In genomic region chr16:85902366-85903155, GRCh38 we compare ENCODE assay signal across 8 cellular contexts. TPM values are rescaled to one million over a fixed set of nuclear protein-coding genes. Genes with fewer than 3 reads are reported as not detected.
DNase-seq lines count a peak whose midpoint lies in the region; ATAC-seq and TF ChIP-seq lines count a peak whose summit lies in the region.

No MANE protein-coding gene starts in this region.

- peaks cover 28% of the 10 kb centered on the region for H3K36me3 ChIP-seq in GM06990 (ENCODE audit: control insufficient read depth, insufficient read depth, low read length)
- no peaks in the 10 kb centered on the region for H3K36me3 ChIP-seq in Loucy (ENCODE audit: insufficient read depth, low read length)
- H3K36me3 ChIP-seq in osteoblast (ENCODE audit: insufficient read depth, low read length), result no peaks in the 10 kb centered on the region

- peak overlapping the region; percentile 54 for H3K9ac ChIP-seq in Loucy (ENCODE audit: low read depth, low read length, poor library complexity, severe bottlenecking)

- H3K27me3 Mint-ChIP-seq in activated naive CD8-positive, alpha-beta T cell treated with anti-CD3 and anti-CD28 coated beads for 36 hours, result no peaks in the 10 kb centered on the region
- H3K27me3 Mint-ChIP-seq in stimulated activated naive B cell treated with anti-CD40 and anti-IgM and Interleukin-4, amounts not matched to agents 10 μg/mL and 1 μg/mL and 100 μg/mL, for 72 hours, result no peaks in the 10 kb centered on the region

- no peaks in the 10 kb centered on the region for H3F3A ChIP-seq in Loucy (ENCODE audit: low read depth)

- no peaks in the 10 kb centered on the region for H3K9me3 ChIP-seq in Loucy (ENCODE audit: insufficient read depth, low read depth, low read length)
- no peaks in the 10 kb centered on the region for H3K9me3 ChIP-seq in osteoblast (ENCODE audit: low read depth, low read length)

- H3K27ac Mint-ChIP-seq in activated naive CD8-positive, alpha-beta T cell treated with anti-CD3 and anti-CD28 coated beads for 36 hours, result peak overlapping the region; percentile 92
- peak overlapping the region; percentile 99 for H3K27ac Mint-ChIP-seq in stimulated activated naive B cell treated with anti-CD40 and anti-IgM and Interleukin-4, amounts not matched to agents 10 μg/mL and 1 μg/mL and 100 μg/mL, for 72 hours

- DNase-seq in GM06990 (ENCODE audit: extremely low read depth, insufficient read length) (peak; percentile 82), GF-D8 (lab: John Stamatoyannopoulos, UW) (no peak), osteoblast (ENCODE audit: insufficient read length, low spot score, missing footprints) (no peak)
- peak; percentile 89 for DNase-seq in activated naive CD8-positive, alpha-beta T cell treated with anti-CD3 and anti-CD28 coated beads for 36 hours
- peak; percentile 75 for DNase-seq in stimulated activated naive B cell treated with anti-CD40 and anti-IgM and Interleukin-4, amounts not matched to agents 10 μg/mL and 1 μg/mL and 100 μg/mL, for 72 hours

- H3K4me2 ChIP-seq in Loucy (ENCODE audit: low read depth, low read length, poor library complexity, severe bottlenecking) (peak overlapping the region; percentile 70), osteoblast (ENCODE audit: insufficient read depth, low read length) (no peak overlapping the region)

- H3K27me3 ChIP-seq in GM06990 (replicated peaks; ENCODE audit: control insufficient read depth, insufficient read depth, low read length), result no peaks in the 10 kb centered on the region
- H3K27me3 ChIP-seq in Loucy (ENCODE audit: insufficient read depth, low read length, poor library complexity, severe bottlenecking), result no peaks in the 10 kb centered on the region
- peaks cover 50% of the 10 kb centered on the region for H3K27me3 ChIP-seq in osteoblast (ENCODE audit: insufficient read depth, low read length)

- H3K9me3 Mint-ChIP-seq in activated naive CD8-positive, alpha-beta T cell treated with anti-CD3 and anti-CD28 coated beads for 36 hours, result no peaks in the 10 kb centered on the region
- no peaks in the 10 kb centered on the region for H3K9me3 Mint-ChIP-seq in stimulated activated naive B cell treated with anti-CD40 and anti-IgM and Interleukin-4, amounts not matched to agents 10 μg/mL and 1 μg/mL and 100 μg/mL, for 72 hours

- H4K20me1 ChIP-seq in Loucy (ENCODE audit: insufficient read depth, low read length, poor library complexity, severe bottlenecking) (no peaks in the 10 kb centered on the region), osteoblast (ENCODE audit: insufficient read depth, low read length) (no peaks in the 10 kb centered on the region)

- H3K9me2 ChIP-seq in Loucy (replicated peaks; ENCODE audit: low read depth, low read length), result no peaks in the 10 kb centered on the region

- peaks cover 80% of the 10 kb centered on the region for H3K36me3 Mint-ChIP-seq in activated naive CD8-positive, alpha-beta T cell treated with anti-CD3 and anti-CD28 coated beads for 36 hours
- peaks cover 80 to 82% of the 10 kb centered on the region in 2 donors for H3K36me3 Mint-ChIP-seq in stimulated activated naive B cell treated with anti-CD40 and anti-IgM and Interleukin-4, amounts not matched to agents 10 μg/mL and 1 μg/mL and 100 μg/mL, for 72 hours

- H2AFZ ChIP-seq in Loucy (ENCODE audit: low read length) (peak overlapping the region; percentile 62), osteoblast (ENCODE audit: low read length) (no peak overlapping the region)

- no peaks in the 10 kb centered on the region for H3K79me2 ChIP-seq in Loucy (ENCODE audit: insufficient read depth, low read length)
- no peaks in the 10 kb centered on the region for H3K79me2 ChIP-seq in osteoblast (ENCODE audit: insufficient read depth, low read length)

- TF ChIP-seq CTCF in GM06990 (IDR thresholded peaks at IDR 0.05; ENCODE audit: insufficient read depth, low read length, poor library complexity, severe bottlenecking) (no peak), Loucy (conservative IDR thresholded peaks at IDR 0.05; ENCODE audit: low read length) (no peak), osteoblast (IDR thresholded peaks at IDR 0.05; ENCODE audit: extremely low read depth, low read depth, low read length) (no peak)

- H3K27ac ChIP-seq in osteoblast (ENCODE audit: low read depth, low read length), result no peak overlapping the region

- H3K4me1 ChIP-seq in Loucy (ENCODE audit: insufficient read depth, low read length, poor library complexity, severe bottlenecking) (no peaks in the 10 kb centered on the region), osteoblast (ENCODE audit: insufficient read depth, low read length) (no peaks in the 10 kb centered on the region)

- H3K4me3 ChIP-seq in GM06990 (replicated peaks; ENCODE audit: low read depth, low read length) (peak overlapping the region; percentile 91), Loucy (ENCODE audit: low read length, poor library complexity, severe bottlenecking) (peak overlapping the region; percentile 60), osteoblast (ENCODE audit: insufficient read depth, low read length) (no peak overlapping the region)

- H3K4me3 Mint-ChIP-seq in activated naive CD8-positive, alpha-beta T cell treated with anti-CD3 and anti-CD28 coated beads for 36 hours, result peak overlapping the region; percentile 89
- H3K4me3 Mint-ChIP-seq in stimulated activated naive B cell treated with anti-CD40 and anti-IgM and Interleukin-4, amounts not matched to agents 10 μg/mL and 1 μg/mL and 100 μg/mL, for 72 hours, result peak overlapping the region; percentile 88 to 99

- H3K4me1 Mint-ChIP-seq in activated naive CD8-positive, alpha-beta T cell treated with anti-CD3 and anti-CD28 coated beads for 36 hours, result peaks cover 66% of the 10 kb centered on the region
- H3K4me1 Mint-ChIP-seq in stimulated activated naive B cell treated with anti-CD40 and anti-IgM and Interleukin-4, amounts not matched to agents 10 μg/mL and 1 μg/mL and 100 μg/mL, for 72 hours, result peaks cover 52 to 84% of the 10 kb centered on the region in 2 donors

- peak; percentile 62 for ATAC-seq in GM21515 (IDR thresholded peaks at IDR 0.05; ENCODE audit: unreplicated experiment)
- ATAC-seq in stimulated activated naive B cell treated with anti-CD40 and anti-IgM and Interleukin-4, amounts not matched to agents 10 μg/mL and 1 μg/mL and 100 μg/mL, for 72 hours (replicated peaks), result peak; percentile 68 to 70
- ATAC-seq in GM18519 (IDR thresholded peaks at IDR 0.05; ENCODE audit: low FRiP score, unreplicated experiment), result no peak

RNA-seq across cellular contexts. Expression of gene IRF8, which starts 3.6 kb away (rescaled TPM):
- 100 to 1,000 TPM; 230 to 234 TPM for total RNA-seq in activated naive CD8-positive, alpha-beta T cell treated with anti-CD3 and anti-CD28 coated beads for 36 hours
- under 0.01 and 0.36 TPM in 2 replicates for total RNA-seq in osteoblast

Comparison
In these comparisons a context has a peak if more than half of its experiments do, and no peak if none do; other contexts are left out.
1. DNase-seq: peak in GM06990 (single experiment), activated naive CD8-positive, alpha-beta T cell treated with anti-CD3 and anti-CD28 coated beads for 36 hours (single experiment) and stimulated activated naive B cell treated with anti-CD40 and anti-IgM and Interleukin-4, amounts not matched to agents 10 μg/mL and 1 μg/mL and 100 μg/mL, for 72 hours (single experiment); none in GF-D8 (single experiment) and osteoblast (single experiment).
2. RNA of gene IRF8, which starts 3.6 kb away (total RNA-seq): 230 to 234 TPM in activated naive CD8-positive, alpha-beta T cell treated with anti-CD3 and anti-CD28 coated beads for 36 hours; under 0.01 to 0.36 TPM in osteoblast; every median in the first group is over 100 times any median in the second.